1 cellular context compared by ENCODE assay signal in the genomic region with DNA sequence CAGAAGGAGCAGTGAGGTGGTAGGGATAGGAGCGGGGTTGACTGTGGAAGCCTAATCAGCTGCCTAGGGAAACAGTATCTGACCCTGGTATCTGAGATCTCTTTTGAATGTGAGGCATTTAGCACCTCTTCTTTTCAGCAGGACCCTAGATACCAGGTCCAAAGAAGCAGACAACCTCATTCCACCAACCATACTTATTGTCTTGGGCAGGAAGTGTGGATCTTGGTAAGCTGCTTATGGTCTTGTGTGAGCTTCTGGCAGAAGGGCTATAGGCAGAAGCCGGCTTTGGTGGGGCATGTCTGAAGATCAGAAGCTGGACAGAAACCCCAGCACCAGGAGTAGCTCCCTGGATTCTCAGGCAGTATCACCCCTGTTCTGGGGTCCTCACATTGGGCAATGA.
TF ChIP-seq lines count a peak whose summit lies in the region.

No MANE protein-coding gene starts in this region.

TF ChIP-seq in SK-N-SH treated with all-trans-retinoic acid at 6 μM for 48 hours, 23 proteins besides CTCF, POLR2A, EP300 and RAD21 (continued from another document):
- TF ChIP-seq TSHZ2 (CRISPR knock-in tag; IDR thresholded peaks at IDR 0.05) (no peak), OSR1 (CRISPR knock-in tag; IDR thresholded peaks at IDR 0.05) (no peak), ZNF70 (CRISPR knock-in tag; IDR thresholded peaks at IDR 0.05) (no peak), ZFP3 (CRISPR knock-in tag; IDR thresholded peaks at IDR 0.05) (no peak), ZFP30 (CRISPR knock-in tag; IDR thresholded peaks at IDR 0.05) (no peak), RARB (CRISPR knock-in tag; IDR thresholded peaks at IDR 0.05) (no peak), PATZ1 (CRISPR knock-in tag; IDR thresholded peaks at IDR 0.05; ENCODE audit: borderline replicate concordance) (no peak), ZNF8 (CRISPR knock-in tag; IDR thresholded peaks at IDR 0.05) (no peak)
